13 cellular contexts compared by ENCODE assay signal in genomic region chr1:17630048-17630830, GRCh38.
DNase-seq lines count a peak whose midpoint lies in the region; FAIRE-seq and TF ChIP-seq lines count a peak whose summit lies in the region.
"Had no signal": no experiment of that assay in that cellular context is flagged by ENCODE, and none has a peak within 500 bp of the region (broad histone marks: within the 10 kb centered on the region; RNA-seq: fewer than 3 reads in every experiment).

No MANE protein-coding gene starts in this region.

- H3K4me3 ChIP-seq in BLaER1 (0 out of 2 replicates have a peak overlapping the region, but pooled peaks have one; percentile 8), fibroblast of villous mesenchyme (ENCODE audit: low read depth, low read length) (no peak overlapping the region)

- POLR2A ChIA-PET in RWPE1 (lab: Yijun Ruan, JAX; ENCODE audit: low non-redundant PET) = no interaction called here

- TF ChIP-seq CTCF in RWPE1 (conservative IDR thresholded peaks at IDR 0.05; ENCODE audit: low read depth) = no peak
- no peak for TF ChIP-seq CTCF in fibroblast of villous mesenchyme (IDR thresholded peaks at IDR 0.05; ENCODE audit: insufficient read depth, low read depth, low read length)

- DNase-seq in RWPE1 (ENCODE audit: low spot score) (no peak), fibroblast of villous mesenchyme (ENCODE audit: low read depth) (peak; percentile 63), posterior vena cava (ENCODE audit: low spot score) (peak; percentile 87), kidney tubule cell (ENCODE audit: low spot score) (no peak), NCI-H69 (lab: John Stamatoyannopoulos, UW) (no peak), cerebellar nuclear complex (lab: John Stamatoyannopoulos, UW) (no peak), HTR-8/SVneo (ENCODE audit: insufficient read length, low spot score) (no peak)
- DNase-seq: activated CD4-positive, alpha-beta T cell treated with anti-CD3 and anti-CD28 coated beads, Interleukin-2, amount 10 ng/mL, durations not matched to agents 7 days and 5 days; COR-L47; retina; stimulated activated naive CD4-positive, alpha-beta T cell had no signal

- H3K9me3 ChIP-seq in BLaER1 = no peaks in the 10 kb centered on the region

- peaks cover 22% of the 10 kb centered on the region for H4K20me1 ChIP-seq in BLaER1

- H3K27ac ChIP-seq in BLaER1 (peak overlapping the region; percentile 74), RWPE1 (peak overlapping the region; percentile 62)

- FAIRE-seq in HTR-8/SVneo (lab: Jason Lieb, UNC) = no peak
- FAIRE-seq: astrocyte had no signal

- peak overlapping the region; percentile 85 for H3K4me2 ChIP-seq in BLaER1

- intact Hi-C loops in posterior vena cava (cut with DNase I) = no loop called here

- peaks cover 70% of the 10 kb centered on the region for H3K36me3 ChIP-seq in BLaER1

- H3K4me1 ChIP-seq in BLaER1 = peaks cover 40% of the 10 kb centered on the region

- H3K9ac ChIP-seq in BLaER1 = peak overlapping the region; percentile 40; the same call in 1 of the 2 replicates

- no peaks in the 10 kb centered on the region for H3K27me3 ChIP-seq in BLaER1

- CTCF ChIA-PET in RWPE1 (lab: Yijun Ruan, JAX) = no interaction called here

Comparison
In these comparisons a context has a peak if more than half of its experiments do, and no peak if none do; other contexts are left out.
1. DNase-seq: peak in fibroblast of villous mesenchyme (single experiment) and posterior vena cava (single experiment); none in RWPE1 (single experiment), kidney tubule cell (single experiment), NCI-H69 (single experiment), cerebellar nuclear complex (0 of 2) and HTR-8/SVneo (single experiment).